8 cellular contexts compared by ENCODE assay signal in the genomic region with DNA sequence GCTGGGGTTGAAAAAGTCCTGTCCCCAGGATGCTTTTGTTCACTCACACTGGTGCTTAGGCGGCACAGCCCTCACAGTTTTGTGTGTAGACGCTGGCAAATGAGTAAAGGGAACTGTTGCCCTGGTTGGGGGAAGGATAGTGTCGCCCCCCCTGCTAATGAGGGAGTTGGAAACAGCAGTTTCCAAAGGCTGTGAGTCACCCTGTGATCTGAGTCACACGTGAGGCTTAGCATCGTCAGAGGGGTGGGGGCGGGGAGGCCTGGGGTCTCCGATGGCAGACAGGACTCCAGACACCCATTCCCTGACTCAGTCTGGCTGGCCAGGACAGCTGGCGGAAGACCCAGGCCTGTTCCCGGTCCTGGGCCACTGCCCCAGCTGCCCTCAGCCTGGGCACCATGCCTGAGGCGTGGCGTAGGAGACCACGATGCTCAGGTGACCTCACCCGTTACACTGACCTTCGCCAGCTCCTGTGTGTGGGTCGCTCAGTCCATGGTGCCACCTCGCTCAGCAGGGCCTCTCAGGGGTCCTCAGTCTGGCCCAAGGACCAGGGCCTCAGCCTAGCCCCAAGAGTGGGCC. TPM values are rescaled to one million over a fixed set of nuclear protein-coding genes. Genes with fewer than 3 reads are reported as not detected.
DNase-seq lines count a peak whose midpoint lies in the region; ATAC-seq lines count a peak whose summit lies in the region.

No MANE protein-coding gene starts in this region.

- H3K4me3 Mint-ChIP-seq in activated naive CD4-positive, alpha-beta T cell treated with anti-CD3 and anti-CD28 coated beads for 36 hours = peak overlapping the region; percentile 33

- CTCF ChIA-PET in activated naive CD4-positive, alpha-beta T cell treated with anti-CD3 and anti-CD28 coated beads for 36 hours (lab: Charles Lee) = interaction anchor here (0.6 to 4.1 kb wide), 4 partner anchors 8 to 93 kb away, joined by 3 to 24 read pairs (median 4); no protein-coding TSS in a partner anchor

- no peaks in the 10 kb centered on the region for H3K9me3 Mint-ChIP-seq in activated naive CD4-positive, alpha-beta T cell treated with anti-CD3 and anti-CD28 coated beads for 36 hours

- H3K27ac Mint-ChIP-seq in activated naive CD4-positive, alpha-beta T cell treated with anti-CD3 and anti-CD28 coated beads for 36 hours = peak overlapping the region; percentile 84

- H3K4me1 Mint-ChIP-seq in activated naive CD4-positive, alpha-beta T cell treated with anti-CD3 and anti-CD28 coated beads for 36 hours (ENCODE audit: low read depth) = peaks cover 59% of the 10 kb centered on the region

- intact Hi-C loops in activated naive CD4-positive, alpha-beta T cell treated with anti-CD3 and anti-CD28 coated beads for 36 hours (cut with micrococcal nuclease) = loop anchor here (1.0 to 2.0 kb wide), 2 partner anchors 9 to 664 kb away; partner anchors contain the start of genes KIF24 and NUDT2
- intact Hi-C loops in cardiac septum (cut with DNase I) = loop anchor here (5.0 kb wide), 1 partner anchor 80 kb away; the partner anchor contains the start of gene VCP

- H3K27me3 Mint-ChIP-seq in activated naive CD4-positive, alpha-beta T cell treated with anti-CD3 and anti-CD28 coated beads for 36 hours (ENCODE audit: low read depth) = no peaks in the 10 kb centered on the region

- DNase-seq in activated CD4-positive, CD25-positive, alpha-beta regulatory T cell treated with anti-CD3 and anti-CD28 coated beads, Interleukin-2, amount 50 U/mL, for 72 hours = no peak
- DNase-seq in activated naive CD4-positive, alpha-beta T cell treated with anti-CD3 and anti-CD28 coated beads for 36 hours = peak; percentile 87
- peak; percentile 86 for DNase-seq in cardiac septum (ENCODE audit: low spot score)
- DNase-seq in stimulated activated CD4-positive, alpha-beta T cell treated with anti-CD3 and anti-CD28 coated beads, Interleukin-12 subunit alpha, Interleukin-12 subunit beta, amount 100 ng/mL, for 24 hours (ENCODE audit: low read depth in 2 of 2) = peak; percentile 48
- DNase-seq in NCI-H187 treated with DMSO at 0.1 percent for 48 hours (lab: John Stamatoyannopoulos, UW) = no peak

- ATAC-seq in activated CD4-positive, CD25-positive, alpha-beta regulatory T cell treated with anti-CD3 and anti-CD28 coated beads, Interleukin-2, amount 50 U/mL, for 24 hours = peak; percentile 21 to 27
- ATAC-seq in GM21825 (IDR thresholded peaks at IDR 0.05; ENCODE audit: unreplicated experiment) (no peak), GM21723 (IDR thresholded peaks at IDR 0.05; ENCODE audit: unreplicated experiment) (no peak)

- H3K36me3 Mint-ChIP-seq in activated naive CD4-positive, alpha-beta T cell treated with anti-CD3 and anti-CD28 coated beads for 36 hours (ENCODE audit: low read depth) = peaks cover 13% of the 10 kb centered on the region

RNA-seq across cellular contexts. Expression of gene DNAJB5, which starts 2.9 kb away (rescaled TPM):
- 10 to 100 TPM; 11.4 to 12.0 TPM for total RNA-seq in activated naive CD4-positive, alpha-beta T cell treated with anti-CD3 and anti-CD28 coated beads for 36 hours
- total RNA-seq in cardiac septum = 133 TPM

RNA-seq across cellular contexts. Expression of gene PHF24, which starts 34.4 kb away (rescaled TPM):
- not detected for total RNA-seq in activated naive CD4-positive, alpha-beta T cell treated with anti-CD3 and anti-CD28 coated beads for 36 hours
- 0.57 TPM for total RNA-seq in cardiac septum

Comparison
In these comparisons a context has a peak if more than half of its experiments do, and no peak if none do; other contexts are left out.
1. ATAC-seq: peak in activated CD4-positive, CD25-positive, alpha-beta regulatory T cell treated with anti-CD3 and anti-CD28 coated beads, Interleukin-2, amount 50 U/mL, for 24 hours (2 of 2); none in GM21825 (single experiment) and GM21723 (single experiment).
2. DNase-seq: peak in activated naive CD4-positive, alpha-beta T cell treated with anti-CD3 and anti-CD28 coated beads for 36 hours (single experiment), cardiac septum (single experiment) and stimulated activated CD4-positive, alpha-beta T cell treated with anti-CD3 and anti-CD28 coated beads, Interleukin-12 subunit alpha, Interleukin-12 subunit beta, amount 100 ng/mL, for 24 hours (2 of 2); none in activated CD4-positive, CD25-positive, alpha-beta regulatory T cell treated with anti-CD3 and anti-CD28 coated beads, Interleukin-2, amount 50 U/mL, for 72 hours (single experiment) and NCI-H187 treated with DMSO at 0.1 percent for 48 hours (single experiment).
3. RNA of gene DNAJB5, which starts 2.9 kb away (total RNA-seq): 133 TPM in cardiac septum (single experiment); 11.4 to 12.0 TPM in activated naive CD4-positive, alpha-beta T cell treated with anti-CD3 and anti-CD28 coated beads for 36 hours; every median in the first group is over 10 times any median in the second.